15 cellular contexts compared by ENCODE assay signal in genomic region chr9:371349-371748, GRCh38.
DNase-seq lines count a peak whose midpoint lies in the region; ATAC-seq and TF ChIP-seq lines count a peak whose summit lies in the region.
"Had no signal": no experiment of that assay in that cellular context is flagged by ENCODE, and none has a peak within 500 bp of the region (broad histone marks: within the 10 kb centered on the region; RNA-seq: fewer than 3 reads in every experiment).

No MANE protein-coding gene starts in this region.

- intact Hi-C loops in lower lobe of right lung (cut with DNase I), result no loop called here
- intact Hi-C loops in posterior vena cava (cut with DNase I), result no loop called here

- in situ Hi-C loops in G401 (cut with HindIII; ENCODE audit: low sequenced_read_pairs), result no loop called here

- no peaks in the 10 kb centered on the region for H3K27me3 Mint-ChIP-seq in activated naive CD8-positive, alpha-beta T cell treated with anti-CD3 and anti-CD28 coated beads, Interleukin-2, amount 50 U/mL, for 24 hours
- H3K27me3 Mint-ChIP-seq: activated CD4-positive, alpha-beta T cell treated with anti-CD3 and anti-CD28 coated beads, Interleukin-2, amount 10 ng/mL, durations not matched to agents 7 days and 5 days; CD8-positive, alpha-beta memory T cell; IgD-negative memory B cell had no signal

- ATAC-seq in activated naive CD8-positive, alpha-beta T cell treated with anti-CD3 and anti-CD28 coated beads, Interleukin-2, amount 50 U/mL, for 24 hours, result no peak
- ATAC-seq in lower lobe of right lung, result no peak

- H3K27ac Mint-ChIP-seq in activated naive CD8-positive, alpha-beta T cell treated with anti-CD3 and anti-CD28 coated beads, Interleukin-2, amount 50 U/mL, for 24 hours, result peak overlapping the region; percentile 71
- H3K27ac Mint-ChIP-seq: activated CD4-positive, alpha-beta T cell treated with anti-CD3 and anti-CD28 coated beads, Interleukin-2, amount 10 ng/mL, durations not matched to agents 7 days and 5 days had no signal

- H3K9me3 ChIP-seq in lower lobe of right lung, result no peaks in the 10 kb centered on the region

- no peak for TF ChIP-seq CTCF in lower lobe of right lung (IDR thresholded peaks at IDR 0.05)

- H3K9me3 Mint-ChIP-seq in activated naive CD8-positive, alpha-beta T cell treated with anti-CD3 and anti-CD28 coated beads, Interleukin-2, amount 50 U/mL, for 24 hours, result no peaks in the 10 kb centered on the region
- H3K9me3 Mint-ChIP-seq: activated CD4-positive, alpha-beta T cell treated with anti-CD3 and anti-CD28 coated beads, Interleukin-2, amount 10 ng/mL, durations not matched to agents 7 days and 5 days; CD8-positive, alpha-beta memory T cell; IgD-negative memory B cell had no signal

- H3K4me1 Mint-ChIP-seq in activated naive CD8-positive, alpha-beta T cell treated with anti-CD3 and anti-CD28 coated beads, Interleukin-2, amount 50 U/mL, for 24 hours, result no peaks in the 10 kb centered on the region
- H3K4me1 Mint-ChIP-seq: CD8-positive, alpha-beta memory T cell; IgD-negative memory B cell had no signal

- no peak overlapping the region for H3K4me3 ChIP-seq in lower lobe of right lung

- H3K27ac ChIP-seq in lower lobe of right lung, result no peak overlapping the region

- H3K36me3 Mint-ChIP-seq in activated naive CD8-positive, alpha-beta T cell treated with anti-CD3 and anti-CD28 coated beads, Interleukin-2, amount 50 U/mL, for 24 hours (ENCODE audit: low read depth), result peaks cover 60% of the 10 kb centered on the region

- no peak overlapping the region for H3K4me3 Mint-ChIP-seq in activated naive CD8-positive, alpha-beta T cell treated with anti-CD3 and anti-CD28 coated beads, Interleukin-2, amount 50 U/mL, for 24 hours
- H3K4me3 Mint-ChIP-seq: activated CD4-positive, alpha-beta T cell treated with anti-CD3 and anti-CD28 coated beads, Interleukin-2, amount 10 ng/mL, durations not matched to agents 7 days and 5 days; CD8-positive, alpha-beta memory T cell; IgD-negative memory B cell had no signal

- H3K27me3 ChIP-seq in lower lobe of right lung (ENCODE audit: low read depth), result no peaks in the 10 kb centered on the region

- H3K36me3 ChIP-seq in lower lobe of right lung, result peaks cover 72% of the 10 kb centered on the region

- DNase-seq in A172 (ENCODE audit: low spot score) (peak; percentile 21), M059J (ENCODE audit: low read depth) (peak; percentile 22), myocyte (ENCODE audit: low read depth) (peak; percentile 90), lower lobe of right lung (no peak), NCI-H2107 treated with DMSO at 0.1 percent for 48 hours (lab: John Stamatoyannopoulos, UW; ENCODE audit: unreplicated experiment) (no peak), posterior vena cava (ENCODE audit: low spot score) (no peak), G401 (ENCODE audit: low spot score) (no peak)
- DNase-seq in activated naive CD8-positive, alpha-beta T cell treated with anti-CD3 and anti-CD28 coated beads, Interleukin-2, amount 50 U/mL, for 24 hours, result no peak
- DNase-seq: activated CD4-positive, alpha-beta T cell treated with anti-CD3 and anti-CD28 coated beads, Interleukin-2, amount 10 ng/mL, durations not matched to agents 7 days and 5 days; CD8-positive, alpha-beta memory T cell; left cardiac atrium; NCI-H1105 treated with DMSO at 0.1 percent for 48 hours; stimulated activated CD4-positive, alpha-beta T cell treated with anti-CD3 and anti-CD28 coated beads, Interleukin-15, amount 100 ng/mL, for 24 hours; T1000 had no signal

- H3K4me1 ChIP-seq in lower lobe of right lung, result no peaks in the 10 kb centered on the region

Comparison
In these comparisons a context has a peak if more than half of its experiments do, and no peak if none do; other contexts are left out.
1. DNase-seq: peak in A172 (single experiment), M059J (single experiment) and myocyte (single experiment); none in activated naive CD8-positive, alpha-beta T cell treated with anti-CD3 and anti-CD28 coated beads, Interleukin-2, amount 50 U/mL, for 24 hours (single experiment), lower lobe of right lung (single experiment), NCI-H2107 treated with DMSO at 0.1 percent for 48 hours (single experiment), posterior vena cava (single experiment) and G401 (single experiment).